Comparison of ENCODE assay signal across 23 cellular contexts in genomic region chr6:168083142-168083885, GRCh38. TPM values are rescaled to one million over a fixed set of nuclear protein-coding genes. Genes with fewer than 3 reads are reported as not detected.
A peak's percentile ranks its signal among the peaks of the same experiment; 100 is the strongest.
DNase-seq lines count a peak whose midpoint lies in the region; ATAC-seq and TF ChIP-seq lines count a peak whose summit lies in the region.
"Had no signal": no experiment of that assay in that cellular context is flagged by ENCODE, and none has a peak within 500 bp of the region (broad histone marks: within the 10 kb centered on the region; RNA-seq: fewer than 3 reads in every experiment).

No MANE protein-coding gene starts in this region.

- H3K4me2 ChIP-seq in HCT116 (ENCODE audit: low read length) (no peak overlapping the region), trophoblast cell (ENCODE audit: low read length) (no peak overlapping the region)
- H3K4me2 ChIP-seq: KMS-11 had no signal

- peaks cover 4% of the 10 kb centered on the region for H3K79me1 ChIP-seq in trophoblast cell (ENCODE audit: low read length)

- no peaks in the 10 kb centered on the region for H4K20me1 ChIP-seq in HCT116 (ENCODE audit: insufficient read depth)

- no peak for TF ChIP-seq RAD21 in HCT116 (IDR thresholded peaks at IDR 0.05; ENCODE audit: low read depth)

- no CpG with 5 or more reads among the region's 16 CpGs for WGBS in trophoblast cell (ENCODE audit: extremely low coverage, insufficient coverage, insufficient read length)

- H3K9me2 ChIP-seq in HCT116 (ENCODE audit: insufficient read depth): no peaks in the 10 kb centered on the region

- H3K14ac ChIP-seq in trophoblast cell (ENCODE audit: low read length): no peak overlapping the region

- H4K8ac ChIP-seq in trophoblast cell (ENCODE audit: low read depth, low read length): no peak overlapping the region

- H4K91ac ChIP-seq in trophoblast cell (ENCODE audit: low read depth, low read length): no peak overlapping the region

- peaks cover 7% of the 10 kb centered on the region; the same call in 1 of the 2 replicates for H3K27me3 ChIP-seq in HCT116 (ENCODE audit: insufficient read depth, low read length)
- no peaks in the 10 kb centered on the region for H3K27me3 ChIP-seq in colonic mucosa
- H3K27me3 ChIP-seq in trophoblast cell (ENCODE audit: insufficient read depth, low read length): no peaks in the 10 kb centered on the region

- H3K4me1 ChIP-seq in HCT116 (ENCODE audit: control insufficient read depth in 1 of 2, insufficient read depth in 2 of 2, low read length in 2 of 2) (peaks cover 0 to 4% of the 10 kb centered on the region in 2 experiments; a peak in 1 of 4 replicates), colonic mucosa (peaks cover 18% of the 10 kb centered on the region), trophoblast cell (ENCODE audit: control insufficient read depth in 1 of 2, insufficient read depth in 2 of 2, low read length in 2 of 2) (peaks cover 8% of the 10 kb centered on the region in 2 experiments)

- peak; percentile 25 for DNase-seq in NCI-H510A treated with DMSO at 0.1 percent for 48 hours (lab: John Stamatoyannopoulos, UW)
- no peak for DNase-seq in NCI-H510A (lab: John Stamatoyannopoulos, UW)
- no peak for DNase-seq in HCT116 (ENCODE audit: low read depth, low spot score)
- DNase-seq in colonic mucosa: peak; percentile 58
- no peak for DNase-seq in trophoblast cell
- no peak for DNase-seq in NCI-H1436 treated with DMSO at 0.1 percent for 48 hours (lab: John Stamatoyannopoulos, UW)
- no peak for DNase-seq in COR-L47 (lab: John Stamatoyannopoulos, UW)
- DNase-seq: DMS 273 treated with DMSO at 0.1 percent for 48 hours, EL, HFFc6, NCI-H1694, NCI-H82, PC-3, RPMI8226, SHP77 treated with DMSO at 0.1 percent for 48 hours, T-helper 1 cell, T-helper 9 cell had no signal

- H2BK120ac ChIP-seq in trophoblast cell (ENCODE audit: insufficient read depth, low read length, poor library complexity): no peak overlapping the region

- H3K4me3 ChIP-seq in HCT116 (replicated peaks in 1 of 2; ENCODE audit: low read depth in 1 of 2, low read length in 2 of 2): no peak overlapping the region
- H3K4me3 ChIP-seq in colonic mucosa: no peak overlapping the region
- H3K4me3 ChIP-seq in trophoblast cell (ENCODE audit: low read depth, low read length): peak overlapping the region; percentile 23
- H3K4me3 ChIP-seq: GM12878 had no signal

- RAD21 ChIA-PET in HCT116 (lab: Charles Lee; ENCODE audit: low non-redundant PET in 1 of 2, low total read pairs in 2 of 2, uncharacterized antibody in 2 of 2, unreplicated experiment in 2 of 2): no interaction called here

- CTCF ChIA-PET in HCT116 (lab: Charles Lee): no interaction called here

- no TSS peak for BruUV-seq in HCT116 (replicated peaks; lab: Mats Ljungman, UMichigan)

- H2BK12ac ChIP-seq in trophoblast cell (ENCODE audit: low read length): no peak overlapping the region

- no peak overlapping the region for H3K27ac ChIP-seq in HCT116 (ENCODE audit: low read depth, low read length)
- no peak overlapping the region for H3K27ac ChIP-seq in colonic mucosa
- no peak overlapping the region for H3K27ac ChIP-seq in trophoblast cell (ENCODE audit: low read depth, low read length)
- H3K27ac ChIP-seq: C4-2B, KMS-11 had no signal

- no peak overlapping the region for H2BK5ac ChIP-seq in trophoblast cell (ENCODE audit: low read depth, low read length, poor library complexity)

- H2AFZ ChIP-seq in HCT116 (ENCODE audit: low read depth, low read length, poor library complexity, severe bottlenecking): no peak overlapping the region
- H2AFZ ChIP-seq in trophoblast cell (ENCODE audit: insufficient read depth, low read length, poor library complexity): no peak overlapping the region

- H3K36me3 ChIP-seq in HCT116 (ENCODE audit: control insufficient read depth in 1 of 2, insufficient read depth in 2 of 2, low read length in 2 of 2): no peaks in the 10 kb centered on the region
- no peaks in the 10 kb centered on the region for H3K36me3 ChIP-seq in colonic mucosa
- no peaks in the 10 kb centered on the region for H3K36me3 ChIP-seq in trophoblast cell (ENCODE audit: control insufficient read depth in 1 of 2, insufficient read depth in 2 of 2, low read length in 2 of 2)

- H4K12ac ChIP-seq in trophoblast cell (ENCODE audit: low read depth, low read length): no peak overlapping the region

- POLR2A ChIA-PET in HCT116 (lab: Charles Lee): no interaction called here

- H3K79me2 ChIP-seq in HCT116 (ENCODE audit: insufficient read depth, low read length) (no peaks in the 10 kb centered on the region), trophoblast cell (ENCODE audit: control insufficient read depth, insufficient read depth, low read length, poor library complexity) (no peaks in the 10 kb centered on the region)

- no peak for TF ChIP-seq CTCF in HCT116 (IDR thresholded peaks at IDR 0.05 in 2 of 3, conservative IDR thresholded peaks at IDR 0.05 in 1 of 3; ENCODE audit: borderline replicate concordance in 1 of 3, insufficient read depth in 1 of 3, low read depth in 2 of 3, low read length in 2 of 3)
- no peak for TF ChIP-seq CTCF in colonic mucosa (IDR thresholded peaks at IDR 0.05)

- intact Hi-C loops in HCT116 (cut with micrococcal nuclease) (no loop called here), colonic mucosa (cut with DNase I) (no loop called here)

- H2AK5ac ChIP-seq in trophoblast cell (ENCODE audit: low read length): no peak overlapping the region

- H3K9ac ChIP-seq in HCT116 (ENCODE audit: low read length) (no peak overlapping the region), colonic mucosa (ENCODE audit: low read depth in 2 of 2, low read length in 2 of 2) (peak overlapping the region in 1 of 2 donors; percentile 36), trophoblast cell (ENCODE audit: low read length) (no peak overlapping the region)
- H3K9ac ChIP-seq: KMS-11 had no signal

- no peak overlapping the region for H3K23ac ChIP-seq in trophoblast cell (ENCODE audit: low read length)

- no peak overlapping the region for H3K18ac ChIP-seq in trophoblast cell (ENCODE audit: low read length)

- TF ChIP-seq POLR2A in HCT116 (IDR thresholded peaks at IDR 0.05; ENCODE audit: borderline replicate concordance, extremely low read depth, insufficient read depth, insufficient read length): no peak

- peak; percentile 41; the same call in 1 of the 2 replicates for ATAC-seq in HCT116
- no peak for ATAC-seq in GM19463 (IDR thresholded peaks at IDR 0.05; ENCODE audit: unreplicated experiment)
- ATAC-seq: GM12878, PC-3, SK-N-SH treated with all-trans-retinoic acid at 6 μM for 48 hours had no signal

- no peaks in the 10 kb centered on the region for H3K9me3 ChIP-seq in HCT116 (ENCODE audit: control insufficient read depth in 1 of 2, insufficient read depth in 1 of 2, low read depth in 1 of 2, low read length in 2 of 2)
- H3K9me3 ChIP-seq in colonic mucosa: no peaks in the 10 kb centered on the region
- peaks cover 4% of the 10 kb centered on the region for H3K9me3 ChIP-seq in trophoblast cell (ENCODE audit: insufficient read depth, low read depth, low read length)

- no peak overlapping the region for H3K4ac ChIP-seq in trophoblast cell (ENCODE audit: low read depth, low read length)

TF ChIP-seq in HCT116, 20 proteins besides CTCF, POLR2A, EP300 and RAD21:
- no peak for TF ChIP-seq EZH2 (IDR thresholded peaks at IDR 0.05)

RNA-seq across cellular contexts. Expression of gene FRMD1, which starts 4.3 kb away (rescaled TPM):
- total RNA-seq in HCT116 (2021; ENCODE audit: unreplicated experiment): not detected
- not detected in 2 replicates for polyA plus RNA-seq in HCT116 (2012)
- 10 to 100 TPM in 1 of 2 donors, 1 to 10 TPM in 1; 2.3 to 21.0 TPM for total RNA-seq in colonic mucosa
- not detected in 2 replicates for polyA plus RNA-seq in trophoblast cell (2013)
- total RNA-seq: GM12878, HFFc6, M059J, PC-3 had no signal
- polyA plus RNA-seq: GM12878 had no signal

Comparison
In these comparisons a context has a peak if more than half of its experiments do, and no peak if none do; other contexts are left out.
1. DNase-seq: peak in NCI-H510A treated with DMSO at 0.1 percent for 48 hours (single experiment) and colonic mucosa (single experiment); none in NCI-H510A (single experiment), HCT116 (single experiment), trophoblast cell (0 of 2), NCI-H1436 treated with DMSO at 0.1 percent for 48 hours (single experiment) and COR-L47 (single experiment).